Comparison of ENCODE assay signal across 16 cellular contexts in the genomic region with DNA sequence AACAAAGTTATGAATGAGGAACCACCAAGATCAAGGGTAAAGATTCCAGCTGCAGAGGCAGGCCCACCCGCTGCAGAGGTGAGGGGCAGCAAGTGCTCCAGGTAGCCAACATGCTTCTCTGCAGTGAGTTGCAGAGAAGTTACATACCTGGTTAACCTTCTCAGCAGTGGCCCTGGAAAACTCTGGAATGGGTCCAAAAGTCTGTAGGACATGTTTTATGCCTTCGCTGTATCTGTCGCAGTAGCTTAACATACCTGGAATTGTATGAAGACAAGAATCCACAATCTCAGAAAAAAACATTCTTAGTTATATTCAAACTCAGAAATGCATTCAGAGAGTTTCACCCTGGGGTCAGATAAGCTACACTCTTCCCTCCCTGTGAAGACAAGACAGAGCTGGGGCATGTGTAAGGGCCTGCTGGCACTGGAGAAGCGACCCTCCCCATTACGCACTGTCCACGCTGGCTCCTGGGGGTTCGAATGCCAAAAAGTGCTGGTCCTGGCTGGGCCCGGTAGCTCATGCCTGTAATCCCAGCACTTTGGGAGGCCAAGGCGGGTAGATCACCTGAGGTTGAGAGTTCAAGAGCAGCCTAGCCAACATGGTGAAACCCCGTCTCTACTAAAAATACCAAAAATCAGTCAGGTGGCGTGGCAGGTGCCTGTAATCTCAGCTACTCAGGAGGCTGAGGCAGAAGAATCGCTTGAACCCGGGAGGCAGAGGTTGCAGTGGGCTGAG.
A peak's percentile ranks its signal among the peaks of the same experiment; 100 is the strongest.
DNase-seq lines count a peak whose midpoint lies in the region; ATAC-seq and TF ChIP-seq lines count a peak whose summit lies in the region.
"Had no signal": no experiment of that assay in that cellular context is flagged by ENCODE, and none has a peak within 500 bp of the region (broad histone marks: within the 10 kb centered on the region; RNA-seq: fewer than 3 reads in every experiment).

No MANE protein-coding gene starts in this region.

- H3K4me3 ChIP-seq in RWPE2 (ENCODE audit: severe bottlenecking) (no peak overlapping the region), stomach (no peak overlapping the region)
- H3K4me3 ChIP-seq: A549 had no signal

- H3K9me3 Mint-ChIP-seq in mesothelial cell of epicardium, result no peaks in the 10 kb centered on the region
- H3K9me3 Mint-ChIP-seq: CD14-positive monocyte; CD8-positive, alpha-beta T cell; GM23338; H9 had no signal

- TF ChIP-seq POLR2A in stomach (IDR thresholded peaks at IDR 0.05), result no peak

- peaks cover 65% of the 10 kb centered on the region for H3K4me1 Mint-ChIP-seq in mesothelial cell of epicardium

- TF ChIP-seq CTCF in RWPE2 (IDR thresholded peaks at IDR 0.05; ENCODE audit: poor library complexity, severe bottlenecking) (no peak), mesothelial cell of epicardium (IDR thresholded peaks at IDR 0.05; ENCODE audit: unreplicated experiment) (no peak), stomach (IDR thresholded peaks at IDR 0.05) (no peak)

- H3K4me3 Mint-ChIP-seq in mesothelial cell of epicardium, result no peak overlapping the region
- H3K4me3 Mint-ChIP-seq: CD14-positive monocyte; CD8-positive, alpha-beta T cell had no signal

- H3K9me3 ChIP-seq in RWPE2 (ENCODE audit: severe bottlenecking) (no peaks in the 10 kb centered on the region), stomach (no peaks in the 10 kb centered on the region)
- H3K9me3 ChIP-seq: A549 had no signal

- no peak for TF ChIP-seq EP300 in stomach (IDR thresholded peaks at IDR 0.05)

- H3K36me3 ChIP-seq in RWPE2 (ENCODE audit: low read depth) (no peaks in the 10 kb centered on the region), stomach (peaks cover 0 to 41% (median 32%) of the 10 kb centered on the region in 4 donors)

- no peaks in the 10 kb centered on the region for H3K27me3 ChIP-seq in RWPE2 (ENCODE audit: insufficient read depth, poor library complexity, severe bottlenecking)
- no peaks in the 10 kb centered on the region for H3K27me3 ChIP-seq in stomach

- H3K27ac ChIP-seq in RWPE2 (ENCODE audit: poor library complexity, severe bottlenecking), result peak overlapping the region; percentile 52
- no peak overlapping the region for H3K27ac ChIP-seq in stomach
- H3K27ac ChIP-seq: A549 had no signal

- no peaks in the 10 kb centered on the region for H3K36me3 Mint-ChIP-seq in mesothelial cell of epicardium

- intact Hi-C loops in stomach (cut with DNase I; ENCODE audit: low total_unique reads), result no loop called here

- H3K4me1 ChIP-seq in RWPE2 (ENCODE audit: insufficient read depth, poor library complexity, severe bottlenecking), result peaks cover 37% of the 10 kb centered on the region
- H3K4me1 ChIP-seq in stomach, result no peaks in the 10 kb centered on the region
- H3K4me1 ChIP-seq: A549 had no signal

- DNase-seq in RWPE2 (ENCODE audit: low spot score) (no peak), ecto neural progenitor cell (ENCODE audit: low spot score) (peak; percentile 18), mesothelial cell of epicardium (ENCODE audit: low spot score in 2 of 2, unreplicated experiment in 2 of 2) (peak in 1 of 2 experiments; percentile 33), stomach (peak; percentile 7), NCI-H510A treated with DMSO at 0.1 percent for 48 hours (lab: John Stamatoyannopoulos, UW) (no peak)
- DNase-seq: COR-L47, DMS153, DMS79 treated with DMSO at 0.1 percent for 48 hours, EL, H9 had no signal

- H3K27me3 Mint-ChIP-seq in mesothelial cell of epicardium (ENCODE audit: low read depth), result no peaks in the 10 kb centered on the region

- WGBS in stomach, 5 donors, result 85 to 93% (median 93%) methylated on average over 13 of the region's 13 CpGs

- peak overlapping the region; percentile 87 for H3K27ac Mint-ChIP-seq in mesothelial cell of epicardium
- H3K27ac Mint-ChIP-seq: CD14-positive monocyte; CD8-positive, alpha-beta T cell; GM23338; H9 had no signal

- no peak for ATAC-seq in RWPE2 (ENCODE audit: low read depth)
- no peak for ATAC-seq in activated CD4-positive, CD25-positive, alpha-beta regulatory T cell treated with anti-CD3 and anti-CD28 coated beads, Interleukin-2, amount 50 U/mL, for 24 hours
- no peak for ATAC-seq in GM21576 (IDR thresholded peaks at IDR 0.05; ENCODE audit: unreplicated experiment)
- ATAC-seq: A549; CD8-positive, alpha-beta T cell had no signal

Comparison
In these comparisons a context has a peak if more than half of its experiments do, and no peak if none do; other contexts are left out.
1. DNase-seq: peak in ecto neural progenitor cell (single experiment) and stomach (single experiment); none in RWPE2 (single experiment) and NCI-H510A treated with DMSO at 0.1 percent for 48 hours (single experiment).